21 cellular contexts compared by ENCODE assay signal in the genomic region with DNA sequence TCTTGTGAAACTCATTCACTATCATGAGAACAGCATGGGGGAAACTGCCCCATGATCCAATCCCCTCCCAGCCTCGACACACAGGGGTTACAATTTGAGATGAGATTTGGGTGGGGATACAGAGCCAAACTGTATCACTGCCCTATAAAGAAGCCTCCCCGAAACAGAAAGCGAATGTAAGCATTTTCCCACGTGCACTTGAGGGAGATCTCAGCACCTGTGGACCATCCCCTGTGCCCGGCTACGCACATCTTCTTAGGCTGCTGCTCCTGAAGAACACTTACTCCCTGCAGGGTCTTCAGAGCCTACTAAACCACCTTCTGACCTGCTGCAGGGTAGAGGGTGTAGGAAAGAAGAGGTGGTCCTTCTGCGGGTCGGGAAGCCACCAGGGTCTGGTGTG.
"Had no signal": no experiment of that assay in that cellular context is flagged by ENCODE, and none has a peak within 500 bp of the region (broad histone marks: within the 10 kb centered on the region; RNA-seq: fewer than 3 reads in every experiment).

No MANE protein-coding gene starts in this region.

- H3K27me3 ChIP-seq: gastrocnemius medialis had no signal

- H3K4me3 ChIP-seq: coronary artery, dorsolateral prefrontal cortex, esophagus squamous epithelium, gastrocnemius medialis, heart right ventricle, lower lobe of right lung, mucosa of descending colon had no signal

- H3K27ac ChIP-seq: coronary artery, dorsolateral prefrontal cortex, esophagus squamous epithelium, gastrocnemius medialis, heart right ventricle, lower lobe of right lung had no signal

- DNase-seq: dermis blood vessel endothelial cell; dorsolateral prefrontal cortex; effector CD4-positive, alpha-beta T cell; effector memory CD4-positive, alpha-beta T cell; esophagus squamous epithelium; foreskin fibroblast; foreskin melanocyte; gastrocnemius medialis; glutamatergic neuron; head of caudate nucleus; heart right ventricle; hippocampal formation; left colon; left ventricle myocardium superior; lower lobe of right lung; mesenchymal stem cell; mucosa of descending colon; naive B cell; naive thymus-derived CD8-positive, alpha-beta T cell had no signal

- ATAC-seq: gastrocnemius medialis; heart right ventricle; left colon; left lobe of liver; left ventricle myocardium superior; lower lobe of right lung; mucosa of descending colon; naive thymus-derived CD8-positive, alpha-beta T cell had no signal

- H3K4me1 ChIP-seq: esophagus squamous epithelium, gastrocnemius medialis, heart right ventricle, lower lobe of right lung had no signal

- H3K9me3 ChIP-seq: esophagus squamous epithelium, gastrocnemius medialis had no signal

- H3K36me3 ChIP-seq: esophagus squamous epithelium, gastrocnemius medialis, heart right ventricle, lower lobe of right lung had no signal
